ENCODE assay signal across 8 cellular contexts in the genomic region with DNA sequence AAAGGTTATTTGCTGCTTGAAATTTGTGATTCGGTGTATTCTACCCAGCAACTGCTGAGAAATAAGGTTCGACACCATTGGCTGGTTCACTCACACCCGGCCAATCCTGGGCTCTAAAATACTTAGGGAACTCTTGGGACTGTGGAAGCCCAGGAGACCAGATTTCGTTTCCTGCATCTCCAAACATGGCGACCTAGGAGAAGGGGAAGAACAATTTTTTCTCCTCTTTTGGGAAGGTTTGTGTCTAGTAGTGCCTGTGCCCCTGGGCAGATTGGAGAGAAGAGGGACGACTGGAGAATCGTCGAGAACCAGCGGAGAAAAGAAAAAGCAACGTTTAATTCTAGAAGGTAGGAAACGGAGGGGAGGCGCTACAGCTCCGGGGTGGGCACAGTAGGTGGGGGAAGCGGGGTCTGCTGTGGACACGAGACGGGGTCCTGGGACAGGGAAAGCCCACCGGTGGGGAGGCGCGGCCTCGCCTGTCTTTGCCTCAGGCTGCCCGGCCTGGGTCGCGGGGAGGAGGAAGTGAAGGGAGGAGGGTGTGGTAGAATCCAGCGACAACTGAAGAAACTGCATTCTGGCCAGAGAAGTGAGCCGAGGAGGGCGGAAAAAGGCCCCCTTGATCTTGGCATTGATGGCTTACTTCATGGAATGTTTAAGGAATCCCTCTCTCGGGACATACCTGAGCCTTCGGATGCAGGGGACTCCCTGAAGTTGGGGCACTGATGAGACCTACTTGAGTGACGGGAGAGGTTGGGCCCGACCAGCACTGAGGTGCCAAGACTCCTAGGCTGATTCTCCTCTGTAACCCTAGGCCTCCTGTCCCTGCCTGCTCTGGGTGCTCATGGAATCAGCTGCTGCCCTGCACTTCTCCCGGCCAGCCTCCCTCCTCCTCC. TPM values are rescaled to one million over a fixed set of nuclear protein-coding genes. Genes with fewer than 3 reads are reported as not detected.
DNase-seq lines count a peak whose midpoint lies in the region; ATAC-seq and TF ChIP-seq lines count a peak whose summit lies in the region.

A gene (plus strand): TSS at position 160 of the 893 bp plus-strand sequence. CDS start 682 bp downstream, at position 842.

- ATAC-seq in HG02571 (IDR thresholded peaks at IDR 0.05; ENCODE audit: unreplicated experiment) (peak; percentile 94), thoracic aorta (ENCODE audit: insufficient number of reproducible peaks, low FRiP score, low read depth) (peak; percentile 98)
- peak; percentile 99 for ATAC-seq in activated naive CD4-positive, alpha-beta T cell treated with anti-CD3 and anti-CD28 coated beads, Interleukin-2, amount 50 U/mL, for 72 hours

- no peaks in the 10 kb centered on the region for H3K9me3 Mint-ChIP-seq in activated naive CD4-positive, alpha-beta T cell treated with anti-CD3 and anti-CD28 coated beads, Interleukin-2, amount 50 U/mL, for 72 hours

- H3K27ac Mint-ChIP-seq in activated naive CD4-positive, alpha-beta T cell treated with anti-CD3 and anti-CD28 coated beads, Interleukin-2, amount 50 U/mL, for 72 hours: peak within 1 kb of the TSS; percentile 94 to 98

- H3K27ac ChIP-seq in SK-N-MC (peak within 1 kb of the TSS; percentile 89), thoracic aorta (peak within 1 kb of the TSS; percentile 86 to 94)

- peaks cover 38 to 46% of the 10 kb centered on the region in 2 donors for H3K36me3 Mint-ChIP-seq in activated naive CD4-positive, alpha-beta T cell treated with anti-CD3 and anti-CD28 coated beads, Interleukin-2, amount 50 U/mL, for 72 hours

- H3K4me1 ChIP-seq in thoracic aorta (ENCODE audit: control insufficient read depth in 1 of 2, low read depth in 2 of 2): peaks cover 35 to 48% of the 10 kb centered on the region in 2 donors

- no peaks in the 10 kb centered on the region for H3K27me3 ChIP-seq in GM06990 (replicated peaks; ENCODE audit: control insufficient read depth, insufficient read depth, low read length)
- H3K27me3 ChIP-seq in thoracic aorta (replicated peaks; ENCODE audit: insufficient read depth): no peaks in the 10 kb centered on the region

- no peaks in the 10 kb centered on the region for H3K9me3 ChIP-seq in SK-N-MC (ENCODE audit: low read depth, low read length)
- H3K9me3 ChIP-seq in thoracic aorta: no peaks in the 10 kb centered on the region

- H3K9ac ChIP-seq in SK-N-MC (ENCODE audit: insufficient read length): peak within 1 kb of the TSS; percentile 98

- no peak for TF ChIP-seq CTCF in GM06990 (IDR thresholded peaks at IDR 0.05; ENCODE audit: insufficient read depth, low read length, poor library complexity, severe bottlenecking)
- no peak for TF ChIP-seq CTCF in thoracic aorta (IDR thresholded peaks at IDR 0.05)

- DNase-seq in GM06990 (ENCODE audit: extremely low read depth, insufficient read length) (peak; percentile 36), NAMALWA (ENCODE audit: low spot score) (peak; percentile 95), SK-N-MC (ENCODE audit: low read depth, low spot score) (peak; percentile 88), glomerular endothelial cell (ENCODE audit: extremely low read depth, low read depth, low spot score) (peak; percentile 92), non-pigmented ciliary epithelial cell (ENCODE audit: low read depth) (peak; percentile 84), thoracic aorta (ENCODE audit: low spot score) (peak; percentile 55)
- peak; percentile 60 to 67 for DNase-seq in activated naive CD4-positive, alpha-beta T cell treated with anti-CD3 and anti-CD28 coated beads, Interleukin-2, amount 50 U/mL, for 72 hours (ENCODE audit: low spot score in 2 of 2)

- H3K36me3 ChIP-seq in GM06990 (ENCODE audit: control insufficient read depth, insufficient read depth, low read length) (peaks cover 12% of the 10 kb centered on the region), SK-N-MC (ENCODE audit: insufficient read depth, low read length) (peaks cover 36% of the 10 kb centered on the region), thoracic aorta (peaks cover 9% of the 10 kb centered on the region)

- H3K4me3 ChIP-seq in GM06990 (replicated peaks; ENCODE audit: low read depth, low read length) (peak within 1 kb of the TSS; percentile 98), SK-N-MC (peak within 1 kb of the TSS; percentile 99), thoracic aorta (peak within 1 kb of the TSS; percentile 85)

RNA-seq across cellular contexts. Expression of the gene that starts here (rescaled TPM):
- total RNA-seq in activated naive CD4-positive, alpha-beta T cell treated with anti-CD3 and anti-CD28 coated beads, Interleukin-2, amount 50 U/mL, for 72 hours: 10 to 100 TPM; 21.8 to 37.0 TPM
- 12.2 and 21.6 TPM in 2 replicates for total RNA-seq in glomerular endothelial cell
- total RNA-seq in thoracic aorta: 10 to 100 TPM; 22.9 to 24.5 TPM

Comparison
In these comparisons a context has a peak if more than half of its experiments do, and no peak if none do; other contexts are left out.
1. Peak in every context shown above with its lines: DNase-seq, ATAC-seq, H3K4me3 ChIP-seq and H3K27ac ChIP-seq.
2. DNase-seq: peak in every context shown above with its lines; median percentile 95 in NAMALWA; 92 in glomerular endothelial cell; 88 in SK-N-MC; 84 in non-pigmented ciliary epithelial cell; 64 in activated naive CD4-positive, alpha-beta T cell treated with anti-CD3 and anti-CD28 coated beads, Interleukin-2, amount 50 U/mL, for 72 hours; 55 in thoracic aorta; 36 in GM06990.